In genomic region chr6:37162740-37163139, GRCh38 we compare ENCODE assay signal across 16 cellular contexts. TPM values are rescaled to one million over a fixed set of nuclear protein-coding genes. Genes with fewer than 3 reads are reported as not detected.
DNase-seq lines count a peak whose midpoint lies in the region; ATAC-seq and TF ChIP-seq lines count a peak whose summit lies in the region.
"Had no signal": no experiment of that assay in that cellular context is flagged by ENCODE, and none has a peak within 500 bp of the region (broad histone marks: within the 10 kb centered on the region; RNA-seq: fewer than 3 reads in every experiment).

No MANE protein-coding gene starts in this region.

- TF ChIP-seq RAD21 in SK-N-SH (IDR thresholded peaks at IDR 0.05; ENCODE audit: low read length): no peak

- peaks cover 22% of the 10 kb centered on the region for H3K4me1 Mint-ChIP-seq in dendritic cell treated with granulocyte-macrophage colony-stimulating factor and Interleukin-4, amounts not matched to agents 40 ng/mL and 50 ng/mL, for 4 days (ENCODE audit: low read depth)
- no peaks in the 10 kb centered on the region for H3K4me1 Mint-ChIP-seq in CD8-positive, alpha-beta T cell (ENCODE audit: low read depth)
- peaks cover 14 to 23% of the 10 kb centered on the region in 2 donors for H3K4me1 Mint-ChIP-seq in stimulated activated naive B cell treated with anti-CD40 and anti-IgM and Interleukin-4, amounts not matched to agents 10 μg/mL and 1 μg/mL and 100 μg/mL, for 72 hours

- POLR2A ChIA-PET in SK-N-SH (lab: Yijun Ruan, JAX): no interaction called here
- POLR2A ChIA-PET in OCI-LY7 (lab: Charles Lee): no interaction called here
- POLR2A ChIA-PET in CD8-positive, alpha-beta T cell (lab: Charles Lee): no interaction called here

- BruUV-seq in OCI-LY7 (replicated peaks; lab: Mats Ljungman, UMichigan): no TSS peak

- TF ChIP-seq CTCF in SK-N-SH (IDR thresholded peaks at IDR 0.05) (no peak), OCI-LY7 (conservative IDR thresholded peaks at IDR 0.05; ENCODE audit: low read length) (no peak)
- TF ChIP-seq CTCF in CD8-positive, alpha-beta T cell (IDR thresholded peaks at IDR 0.05): no peak

- H3K27me3 Mint-ChIP-seq in dendritic cell treated with granulocyte-macrophage colony-stimulating factor and Interleukin-4, amounts not matched to agents 40 ng/mL and 50 ng/mL, for 4 days: peaks cover 2% of the 10 kb centered on the region
- H3K27me3 Mint-ChIP-seq in CD8-positive, alpha-beta T cell (ENCODE audit: low read depth): no peaks in the 10 kb centered on the region
- no peaks in the 10 kb centered on the region for H3K27me3 Mint-ChIP-seq in stimulated activated naive B cell treated with anti-CD40 and anti-IgM and Interleukin-4, amounts not matched to agents 10 μg/mL and 1 μg/mL and 100 μg/mL, for 72 hours
- H3K27me3 Mint-ChIP-seq: IgD-negative memory B cell had no signal

- no peak for TF ChIP-seq EP300 in SK-N-SH (IDR thresholded peaks at IDR 0.05; ENCODE audit: borderline replicate concordance in 1 of 2, low read depth in 1 of 2, low read length in 1 of 2)

- H3K27ac ChIP-seq in SK-N-SH (ENCODE audit: low read depth in 2 of 2, low read length in 1 of 2) (no peak overlapping the region), OCI-LY7 (ENCODE audit: low read depth, low read length, poor library complexity, severe bottlenecking) (no peak overlapping the region)
- no peak overlapping the region for H3K27ac ChIP-seq in CD8-positive, alpha-beta T cell (ENCODE audit: low read depth, low read length)
- H3K27ac ChIP-seq: 22Rv1 had no signal

- H3K27me3 ChIP-seq in SK-N-SH (ENCODE audit: insufficient read depth): no peaks in the 10 kb centered on the region
- no peaks in the 10 kb centered on the region for H3K27me3 ChIP-seq in CD8-positive, alpha-beta T cell (ENCODE audit: insufficient read depth, low read length)
- H3K27me3 ChIP-seq: BLaER1 treated with 17β-estradiol and CSF1 and Interleukin-3, amounts not matched to agents 10 nM and 100 nM had no signal

- no peak overlapping the region for H3K4me3 Mint-ChIP-seq in dendritic cell treated with granulocyte-macrophage colony-stimulating factor and Interleukin-4, amounts not matched to agents 40 ng/mL and 50 ng/mL, for 4 days
- H3K4me3 Mint-ChIP-seq in CD8-positive, alpha-beta T cell: no peak overlapping the region
- H3K4me3 Mint-ChIP-seq in stimulated activated naive B cell treated with anti-CD40 and anti-IgM and Interleukin-4, amounts not matched to agents 10 μg/mL and 1 μg/mL and 100 μg/mL, for 72 hours: no peak overlapping the region
- H3K4me3 Mint-ChIP-seq: CD4-positive, CD25-positive, alpha-beta regulatory T cell; GM23338 had no signal

- whole genome bisulfite sequencing in SK-N-SH (ENCODE audit: low lambda C conversion rate): 92% methylated on average over 4 of the region's 4 CpGs

- H4K20me1 ChIP-seq in SK-N-SH (ENCODE audit: insufficient read depth) (no peaks in the 10 kb centered on the region), OCI-LY7 (ENCODE audit: insufficient read depth, low read length) (no peaks in the 10 kb centered on the region)
- H4K20me1 ChIP-seq: BLaER1 treated with 17β-estradiol and CSF1 and Interleukin-3, amounts not matched to agents 10 nM and 100 nM had no signal

- H3K79me2 ChIP-seq in SK-N-SH (ENCODE audit: insufficient read depth) (no peaks in the 10 kb centered on the region), OCI-LY7 (ENCODE audit: insufficient read depth, low read depth, low read length) (no peaks in the 10 kb centered on the region)

- no peaks in the 10 kb centered on the region for H3K9me3 ChIP-seq in SK-N-SH
- H3K9me3 ChIP-seq in OCI-LY7 (ENCODE audit: low read length): no peaks in the 10 kb centered on the region
- H3K9me3 ChIP-seq in CD8-positive, alpha-beta T cell (ENCODE audit: low read length): no peaks in the 10 kb centered on the region
- H3K9me3 ChIP-seq: BLaER1 treated with 17β-estradiol and CSF1 and Interleukin-3, amounts not matched to agents 10 nM and 100 nM had no signal

- H3K4me1 ChIP-seq in SK-N-SH (ENCODE audit: control insufficient read depth in 1 of 2, insufficient read depth in 2 of 2, low read depth in 1 of 2, low read length in 1 of 2): peaks cover 3 to 12% of the 10 kb centered on the region in 2 experiments; a peak in 3 of 4 replicates
- peaks cover 24% of the 10 kb centered on the region for H3K4me1 ChIP-seq in OCI-LY7 (ENCODE audit: insufficient read depth, low read length, poor library complexity, severe bottlenecking)
- no peaks in the 10 kb centered on the region for H3K4me1 ChIP-seq in CD8-positive, alpha-beta T cell (ENCODE audit: insufficient read depth, low read length)

- H3K9me2 ChIP-seq in SK-N-SH (no peaks in the 10 kb centered on the region), OCI-LY7 (ENCODE audit: insufficient read depth, low read length) (no peaks in the 10 kb centered on the region)

- no peaks in the 10 kb centered on the region for H3K36me3 ChIP-seq in SK-N-SH (replicated peaks in 1 of 2; ENCODE audit: control insufficient read depth in 1 of 2, insufficient read depth in 2 of 2, low read length in 1 of 2)
- H3K36me3 ChIP-seq in OCI-LY7 (ENCODE audit: insufficient read depth, low read length): no peaks in the 10 kb centered on the region
- no peaks in the 10 kb centered on the region for H3K36me3 ChIP-seq in CD8-positive, alpha-beta T cell (ENCODE audit: insufficient read depth, low read length)
- H3K36me3 ChIP-seq: BLaER1 treated with 17β-estradiol and CSF1 and Interleukin-3, amounts not matched to agents 10 nM and 100 nM had no signal

- no peak overlapping the region for H3K4me3 ChIP-seq in SK-N-SH (ENCODE audit: low read depth in 2 of 2, low read length in 1 of 2)
- H3K4me3 ChIP-seq in OCI-LY7 (ENCODE audit: low read depth, low read length, poor library complexity, severe bottlenecking): no peak overlapping the region
- no peak overlapping the region for H3K4me3 ChIP-seq in CD8-positive, alpha-beta T cell (ENCODE audit: low read depth, low read length)
- H3K4me3 ChIP-seq: BLaER1 treated with 17β-estradiol and CSF1 and Interleukin-3, amounts not matched to agents 10 nM and 100 nM; GM23338 had no signal

- H3K9me3 Mint-ChIP-seq in dendritic cell treated with granulocyte-macrophage colony-stimulating factor and Interleukin-4, amounts not matched to agents 40 ng/mL and 50 ng/mL, for 4 days: no peaks in the 10 kb centered on the region
- H3K9me3 Mint-ChIP-seq in CD8-positive, alpha-beta T cell: no peaks in the 10 kb centered on the region
- peaks cover 2 to 4% of the 10 kb centered on the region in 2 donors for H3K9me3 Mint-ChIP-seq in stimulated activated naive B cell treated with anti-CD40 and anti-IgM and Interleukin-4, amounts not matched to agents 10 μg/mL and 1 μg/mL and 100 μg/mL, for 72 hours
- H3K9me3 Mint-ChIP-seq: CD4-positive, CD25-positive, alpha-beta regulatory T cell; IgD-negative memory B cell had no signal

- no peak overlapping the region for H3K9ac ChIP-seq in SK-N-SH
- H3K9ac ChIP-seq: BLaER1 treated with 17β-estradiol and CSF1 and Interleukin-3, amounts not matched to agents 10 nM and 100 nM had no signal

- H2AFZ ChIP-seq in SK-N-SH (ENCODE audit: low read depth) (no peak overlapping the region), OCI-LY7 (ENCODE audit: low read length) (peak overlapping the region; percentile 16; the same call in 1 of the 2 replicates)
- H2AFZ ChIP-seq: GM23338 had no signal

- peak; percentile 44 for DNase-seq in SK-N-SH
- no peak for DNase-seq in OCI-LY7 (ENCODE audit: low spot score)
- DNase-seq in CD8-positive, alpha-beta T cell: no peak
- no peak for DNase-seq in KG1 (lab: John Stamatoyannopoulos, UW)
- DNase-seq in stimulated activated naive B cell treated with anti-CD40 and anti-IgM and Interleukin-4, amounts not matched to agents 10 μg/mL and 1 μg/mL and 100 μg/mL, for 72 hours: no peak
- DNase-seq: CD4-positive, CD25-positive, alpha-beta regulatory T cell; DMS153; DMS79 treated with DMSO at 0.1 percent for 48 hours; EL; H7 had no signal

- ATAC-seq in SK-N-SH treated with all-trans-retinoic acid at 6 μM for 48 hours: no peak
- ATAC-seq in CD8-positive, alpha-beta T cell: no peak
- no peak for ATAC-seq in stimulated activated naive B cell treated with anti-CD40 and anti-IgM and Interleukin-4, amounts not matched to agents 10 μg/mL and 1 μg/mL and 100 μg/mL, for 72 hours (replicated peaks)
- ATAC-seq: GM23338 had no signal

- intact Hi-C loops in OCI-LY7 (cut with micrococcal nuclease; ENCODE audit: unreplicated experiment): no loop called here
- intact Hi-C loops in dendritic cell treated with granulocyte-macrophage colony-stimulating factor and Interleukin-4, amounts not matched to agents 40 ng/mL and 50 ng/mL, for 4 days (cut with micrococcal nuclease): no loop called here
- intact Hi-C loops in CD8-positive, alpha-beta T cell (cut with DNase I, micrococcal nuclease): no loop called here

- H3K27ac Mint-ChIP-seq in dendritic cell treated with granulocyte-macrophage colony-stimulating factor and Interleukin-4, amounts not matched to agents 40 ng/mL and 50 ng/mL, for 4 days: peak overlapping the region; percentile 82
- no peak overlapping the region for H3K27ac Mint-ChIP-seq in CD8-positive, alpha-beta T cell
- no peak overlapping the region for H3K27ac Mint-ChIP-seq in stimulated activated naive B cell treated with anti-CD40 and anti-IgM and Interleukin-4, amounts not matched to agents 10 μg/mL and 1 μg/mL and 100 μg/mL, for 72 hours
- H3K27ac Mint-ChIP-seq: CD4-positive, CD25-positive, alpha-beta regulatory T cell; GM23338 had no signal

- H3K36me3 Mint-ChIP-seq in dendritic cell treated with granulocyte-macrophage colony-stimulating factor and Interleukin-4, amounts not matched to agents 40 ng/mL and 50 ng/mL, for 4 days (ENCODE audit: low read depth): no peaks in the 10 kb centered on the region
- no peaks in the 10 kb centered on the region for H3K36me3 Mint-ChIP-seq in CD8-positive, alpha-beta T cell
- H3K36me3 Mint-ChIP-seq in stimulated activated naive B cell treated with anti-CD40 and anti-IgM and Interleukin-4, amounts not matched to agents 10 μg/mL and 1 μg/mL and 100 μg/mL, for 72 hours: peaks cover 0 to 3% of the 10 kb centered on the region in 2 donors
- H3K36me3 Mint-ChIP-seq: CD4-positive, CD25-positive, alpha-beta regulatory T cell; IgD-negative memory B cell had no signal

- H3K4me2 ChIP-seq in SK-N-SH (no peak overlapping the region), OCI-LY7 (ENCODE audit: low read length) (no peak overlapping the region)
- H3K4me2 ChIP-seq: GM23338 had no signal

- H3F3A ChIP-seq in SK-N-SH (replicated peaks; ENCODE audit: insufficient read depth): peaks cover 16% of the 10 kb centered on the region

- CTCF ChIA-PET in SK-N-SH (lab: Yijun Ruan, JAX): interaction anchor here (1.5 to 2.7 kb wide), 2 partner anchors 112 to 144 kb away, joined by 7 to 11 read pairs; no protein-coding TSS in a partner anchor
- CTCF ChIA-PET in OCI-LY7 (lab: Charles Lee; ENCODE audit: unreplicated experiment): interaction anchor here (0.6 kb wide), 1 partner anchor 10 kb away, joined by 9 read pairs; no protein-coding TSS in a partner anchor
- CTCF ChIA-PET in CD8-positive, alpha-beta T cell (lab: Charles Lee): interaction anchor here (1.2 to 2.9 kb wide), 3 partner anchors 9 to 144 kb away, joined by 4 to 9 read pairs (median 8); no protein-coding TSS in a partner anchor

RNA-seq across cellular contexts. Expression of gene PIM1, which starts 7.2 kb away (rescaled TPM):
- 33.9 and 35.3 TPM in 2 replicates for polyA plus RNA-seq in SK-N-SH (2012; rRNA removed)
- polyA plus RNA-seq in SK-N-SH (2012; cell fraction: cytosol; rRNA removed): 18.9 and 20.6 TPM in 2 replicates
- 90.2 and 138 TPM in 2 replicates for polyA plus RNA-seq in SK-N-SH (2012; cell fraction: nucleus; rRNA removed)
- 27.4 and 31.4 TPM in 2 replicates for total RNA-seq in OCI-LY7 (2014; rRNA removed; shearing (Covaris generic))
- total RNA-seq in OCI-LY7 (2022): 24.7 and 35.8 TPM in 2 replicates
- total RNA-seq in CD8-positive, alpha-beta T cell: 100 to 1,000 TPM; 125 TPM
